1 cellular context compared by ENCODE assay signal in genomic region chr2:215137741-215138340, GRCh38.
TF ChIP-seq lines count a peak whose summit lies in the region.

No MANE protein-coding gene starts in this region.

TF ChIP-seq in GM12878, 131 proteins besides CTCF, POLR2A, EP300 and RAD21 (continued from another document):
- no peak for TF ChIP-seq IRF5 (IDR thresholded peaks at IDR 0.05; ENCODE audit: borderline replicate concordance)
- no peak for TF ChIP-seq EZH2 (IDR thresholded peaks at IDR 0.05; ENCODE audit: borderline replicate concordance, control insufficient read depth, low read depth, low read length)
- TF ChIP-seq BCL11A (IDR thresholded peaks at IDR 0.05; ENCODE audit: low read depth, low read length), result 0 out of 2 replicates have a peak, but pooled peaks have one; percentile 38
- no peak for TF ChIP-seq RCOR1 (conservative IDR thresholded peaks at IDR 0.05; ENCODE audit: low read depth, low read length)
- TF ChIP-seq RBBP5 (conservative IDR thresholded peaks at IDR 0.05), result no peak
- TF ChIP-seq ZBED1 (IDR thresholded peaks at IDR 0.05; ENCODE audit: borderline replicate concordance), result 0 out of 2 replicates have a peak, but pooled peaks have one; percentile 36
- peak; percentile 34; the same call in 1 of the 2 replicates for TF ChIP-seq MTA2 (IDR thresholded peaks at IDR 0.05; ENCODE audit: low read depth)
- TF ChIP-seq FOXM1 (IDR thresholded peaks at IDR 0.05; ENCODE audit: low read depth, low read length), result peak; percentile 41; the same call in 1 of the 2 replicates
- no peak for TF ChIP-seq IRF4 (IDR thresholded peaks at IDR 0.05; ENCODE audit: low read depth, low read length)
- TF ChIP-seq BCLAF1 (IDR thresholded peaks at IDR 0.05), result no peak
- TF ChIP-seq ZNF687 (IDR thresholded peaks at IDR 0.05), result no peak
- TF ChIP-seq POLR2AphosphoS5 (IDR thresholded peaks at IDR 0.05; ENCODE audit: low read length), result no peak
- TF ChIP-seq JUNB (IDR thresholded peaks at IDR 0.05), result peak; percentile 67
- peak; percentile 45 for TF ChIP-seq IKZF1 (conservative IDR thresholded peaks at IDR 0.05)
- no peak for TF ChIP-seq YY1 (IDR thresholded peaks at IDR 0.05; ENCODE audit: low read depth, low read length)
- no peak for TF ChIP-seq BMI1 (IDR thresholded peaks at IDR 0.05; ENCODE audit: borderline replicate concordance)
- TF ChIP-seq CHD2 (IDR thresholded peaks at IDR 0.05; ENCODE audit: borderline replicate concordance, low read depth, low read length), result no peak
- TF ChIP-seq MLLT1 (IDR thresholded peaks at IDR 0.05), result no peak
- TF ChIP-seq SMARCA5 (IDR thresholded peaks at IDR 0.05), result no peak
- no peak for TF ChIP-seq POLR2AphosphoS2 (IDR thresholded peaks at IDR 0.05; ENCODE audit: low read depth, low read length)
- TF ChIP-seq USF2 (IDR thresholded peaks at IDR 0.05; ENCODE audit: borderline replicate concordance, low read depth, low read length), result no peak
- TF ChIP-seq IKZF2 (IDR thresholded peaks at IDR 0.05), result peak; percentile 56 to 59; a peak in 3 of 4 replicates
TF ChIP-seq in GM12878: peak in this region for 11.
